In the genomic region with DNA sequence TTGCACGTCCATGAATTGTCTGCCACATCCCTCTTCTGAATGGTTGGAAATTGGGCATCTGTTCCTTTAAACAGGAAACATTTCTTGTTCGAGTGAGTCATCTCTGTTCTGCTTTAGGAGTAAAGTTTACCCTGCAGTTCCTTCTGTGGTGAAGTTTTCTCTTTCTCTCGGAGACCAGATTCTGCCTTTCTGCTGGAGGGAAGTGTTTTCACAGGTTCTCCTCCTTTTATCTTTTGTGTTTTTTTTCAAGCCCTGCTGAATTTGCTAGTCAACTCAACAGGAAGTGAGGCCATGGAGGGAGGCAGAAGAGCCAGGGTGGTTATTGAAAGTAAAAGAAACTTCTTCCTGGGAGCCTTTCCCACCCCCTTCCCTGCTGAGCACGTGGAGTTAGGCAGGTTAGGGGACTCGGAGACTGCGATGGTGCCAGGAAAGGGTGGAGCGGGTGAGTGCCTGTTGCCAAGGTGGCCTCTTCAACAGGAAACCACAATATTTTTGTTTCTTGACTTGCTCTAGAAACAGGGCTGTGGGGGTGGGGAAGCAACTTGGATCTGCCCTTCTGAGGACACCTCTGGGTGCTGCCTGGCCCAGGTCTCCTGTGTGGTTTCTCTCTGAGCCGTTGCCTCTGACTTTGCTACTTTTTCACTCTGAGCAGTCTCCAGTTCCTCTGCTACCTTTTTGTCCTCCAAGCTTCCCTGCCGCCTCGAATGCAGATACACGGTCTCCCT, we compare ENCODE assay signal across 8 cellular contexts. TPM values are rescaled to one million over a fixed set of nuclear protein-coding genes. Genes with fewer than 3 reads are reported as not detected.
DNase-seq lines count a peak whose midpoint lies in the region; ATAC-seq and TF ChIP-seq lines count a peak whose summit lies in the region.

No MANE protein-coding gene starts in this region.

- TF ChIP-seq CTCF in GM10248 (IDR thresholded peaks at IDR 0.05; ENCODE audit: control extremely low read depth, extremely low read depth, low read depth, missing control alignments), result no peak
- TF ChIP-seq CTCF in right lobe of liver (IDR thresholded peaks at IDR 0.05), result no peak

- intact Hi-C loops in right lobe of liver (cut with DNase I), result loop anchor here in 1 of 2 donors (10.0 kb wide), 1 partner anchor 107 kb away; no protein-coding TSS in a partner anchor

- CTCF ChIA-PET in GM10248 (lab: Yijun Ruan, JAX), result interaction anchor here (0.6 to 1.6 kb wide), 2 partner anchors 25 to 26 kb away, joined by 3 to 4 read pairs; no protein-coding TSS in a partner anchor

- peaks cover 0 to 5% (median 0%) of the 10 kb centered on the region in 4 donors for H3K4me1 ChIP-seq in right lobe of liver

- H3K27ac ChIP-seq in cingulate gyrus (ENCODE audit: low read depth, low read length) (peak overlapping the region; percentile 57), right lobe of liver (peak overlapping the region; percentile 65 to 86 (median 72))

- H3K9me3 ChIP-seq in right lobe of liver, result no peaks in the 10 kb centered on the region

- 23% methylated on average over 9 of the region's 11 CpGs for WGBS in right lobe of liver (ENCODE audit: insufficient coverage, low coverage, low lambda C conversion rate, missing lambda C conversion rate)

- no peaks in the 10 kb centered on the region for H3K27me3 ChIP-seq in right lobe of liver

- peak; percentile 71 for DNase-seq in GM10248 (ENCODE audit: extremely low spot score)
- DNase-seq in NCI-H146 treated with DMSO at 0.1 percent for 48 hours (lab: John Stamatoyannopoulos, UW; ENCODE audit: unreplicated experiment), result peak; percentile 25
- peak; percentile 80 to 81 for DNase-seq in activated CD4-positive, alpha-beta T cell treated with anti-CD3 and anti-CD28 coated beads for 24 hours (ENCODE audit: low read depth in 2 of 2)
- DNase-seq in right lobe of liver, result peak; percentile 63 to 74 (median 66)
- peak; percentile 66 to 85 (median 81) for DNase-seq in stimulated activated CD4-positive, alpha-beta T cell treated with anti-CD3 and anti-CD28 coated beads, TNF-alpha, amount 100 ng/mL, for 24 hours (ENCODE audit: low read depth in 3 of 3)
- no peak for DNase-seq in occipital lobe (lab: John Stamatoyannopoulos, UW)

- no peaks in the 10 kb centered on the region for H3K36me3 ChIP-seq in right lobe of liver

- ATAC-seq in HG02623 (IDR thresholded peaks at IDR 0.05; ENCODE audit: unreplicated experiment) (peak; percentile 62), right lobe of liver (peak; percentile 66 to 76 (median 70))

- POLR2A ChIA-PET in GM10248 (lab: Yijun Ruan, JAX), result no interaction called here

- peak; percentile 43 for TF ChIP-seq POLR2A in right lobe of liver (IDR thresholded peaks at IDR 0.05)

- peak overlapping the region; percentile 36 to 53 (median 47) for H3K4me3 ChIP-seq in right lobe of liver

RNA-seq across cellular contexts. Expression of a gene that starts 2.2 kb away (rescaled TPM):
- total RNA-seq in right lobe of liver (10 to 100 TPM in 5 of 6 experiments, 1 to 10 TPM in 1; 8.8 to 14.8 (median 11.5) TPM), occipital lobe (2.2 TPM)
